In genomic region chr19:36686365-36687213, GRCh38 we compare ENCODE assay signal across 8 cellular contexts. TPM values are rescaled to one million over a fixed set of nuclear protein-coding genes. Genes with fewer than 3 reads are reported as not detected.
DNase-seq lines count a peak whose midpoint lies in the region; ATAC-seq, FAIRE-seq and TF ChIP-seq lines count a peak whose summit lies in the region.

No MANE protein-coding gene starts in this region.

- H3K4me1 ChIP-seq in H9 (ENCODE audit: insufficient read depth, low read length), result no peaks in the 10 kb centered on the region
- no peaks in the 10 kb centered on the region for H3K4me1 ChIP-seq in RWPE2 (ENCODE audit: insufficient read depth, poor library complexity, severe bottlenecking)
- H3K4me1 ChIP-seq in naive thymus-derived CD4-positive, alpha-beta T cell (ENCODE audit: control insufficient read depth in 2 of 2, insufficient read depth in 2 of 2, low read length in 2 of 2), result peaks cover 13 to 22% of the 10 kb centered on the region in 2 donors

- H2BK15ac ChIP-seq in H9 (ENCODE audit: low read depth, low read length), result no peak overlapping the region

- H3K14ac ChIP-seq in H9 (ENCODE audit: insufficient read depth, low read length), result no peak overlapping the region

- no peak overlapping the region for H2BK12ac ChIP-seq in H9 (ENCODE audit: insufficient read length, low read depth, low read length)

- POLR2A ChIA-PET in naive thymus-derived CD4-positive, alpha-beta T cell (lab: Charles Lee), result interaction anchor here (0.5 to 1.9 kb wide), 10 partner anchors 8 to 1028 kb away, joined by 3 to 9 read pairs (median 3); partner anchors contain the start of genes ZNF345, ZNF382, ZNF461 and ZNF850

- H3K4me3 Mint-ChIP-seq in CD14-positive monocyte (peak overlapping the region; percentile 96 to 99), H9 (peak overlapping the region; percentile 99)
- H3K4me3 Mint-ChIP-seq in naive thymus-derived CD4-positive, alpha-beta T cell, result peak overlapping the region; percentile 94 to 100 (median 98)

- H3K4me3 ChIP-seq in RWPE2 (ENCODE audit: severe bottlenecking) (peak overlapping the region; percentile 68), epithelial cell of proximal tubule (ENCODE audit: low read depth, low read length) (peak overlapping the region; percentile 96)
- peak overlapping the region; percentile 85 for H3K4me3 ChIP-seq in naive thymus-derived CD4-positive, alpha-beta T cell (ENCODE audit: low read length)

- H3K36me3 Mint-ChIP-seq in CD14-positive monocyte (peaks cover 39 to 46% of the 10 kb centered on the region in 2 donors), H9 (ENCODE audit: insufficient read depth in 1 of 3, low read depth in 3 of 3) (peaks cover 40 to 49% (median 48%) of the 10 kb centered on the region in 3 experiments)
- H3K36me3 Mint-ChIP-seq in naive thymus-derived CD4-positive, alpha-beta T cell, result peaks cover 20 to 75% (median 65%) of the 10 kb centered on the region in 5 donors

- FAIRE-seq in D721Med (lab: Jason Lieb, UNC), result no peak

- H4K5ac ChIP-seq in H9 (ENCODE audit: insufficient read length, low read depth, low read length), result no peak overlapping the region

- intact Hi-C loops in CD14-positive monocyte (cut with micrococcal nuclease), result loop anchor here (5.0 to 10.0 kb wide), 7 partner anchors 86 to 778 kb away; partner anchors contain the start of genes ZNF345 (in 2 of the 2), OVOL3 (in 1 of the 2), POLR2I (in 1 of the 2) and TBCB (in 1 of the 2)
- intact Hi-C loops in naive thymus-derived CD4-positive, alpha-beta T cell (cut with micrococcal nuclease), result loop anchor here (1.0 to 10.0 kb wide), 32 partner anchors 20 to 1221 kb away; partner anchors contain the start of genes ZNF260 (in 2 of the 2), ZNF345 (in 2 of the 2), ZNF420 (in 2 of the 2) and ZNF461 (in 2 of the 2)

- ATAC-seq in RWPE2 (ENCODE audit: low read depth), result peak; percentile 16; the same call in 1 of the 3 replicates
- no peak for ATAC-seq in naive thymus-derived CD4-positive, alpha-beta T cell

- H2AK5ac ChIP-seq in H9 (ENCODE audit: insufficient read length, low read length), result no peak overlapping the region

- no peak overlapping the region for H2BK120ac ChIP-seq in H9 (ENCODE audit: low read depth, low read length, poor library complexity, severe bottlenecking)

- no peak overlapping the region for H4K8ac ChIP-seq in H9 (replicated peaks; ENCODE audit: insufficient read length, low read depth, low read length)

- H3K79me2 ChIP-seq in H9 (ENCODE audit: insufficient read depth, low read length), result peaks cover 7% of the 10 kb centered on the region

- H4K20me1 ChIP-seq in H9 (ENCODE audit: control insufficient read depth, insufficient read depth, insufficient read length), result no peaks in the 10 kb centered on the region

- no peak overlapping the region for H3K56ac ChIP-seq in H9 (ENCODE audit: insufficient read length, low read depth, low read length)

- TF ChIP-seq CTCF in CD14-positive monocyte (IDR thresholded peaks at IDR 0.05) (no peak), H9 (conservative IDR thresholded peaks at IDR 0.05) (no peak), RWPE2 (IDR thresholded peaks at IDR 0.05; ENCODE audit: poor library complexity, severe bottlenecking) (no peak), epithelial cell of proximal tubule (conservative IDR thresholded peaks at IDR 0.05; ENCODE audit: low read depth, low read length) (no peak), D721Med (IDR thresholded peaks at IDR 0.05; ENCODE audit: insufficient read depth, missing control alignments) (no peak)

- DNase-seq in CD14-positive monocyte (ENCODE audit: low spot score), result no peak
- DNase-seq in H9, result no peak
- DNase-seq in RWPE2 (ENCODE audit: low spot score), result no peak
- DNase-seq in epithelial cell of proximal tubule (ENCODE audit: low read depth), result peak; percentile 1
- DNase-seq in naive thymus-derived CD4-positive, alpha-beta T cell, result no peak
- DNase-seq in NK-92 treated with Interleukin-12 subunit alpha and Interleukin-12 subunit beta, amount 100 ng/mL, for 24 hours (lab: John Stamatoyannopoulos, UW), result no peak
- no peak for DNase-seq in D721Med (ENCODE audit: insufficient read length, low spot score)
- no peak for DNase-seq in Ammon's horn (ENCODE audit: low spot score)

- peak overlapping the region; percentile 40 for H3K9ac ChIP-seq in H9 (ENCODE audit: extremely low read depth, insufficient read length, low read length)

- no peak overlapping the region for H4K91ac ChIP-seq in H9 (ENCODE audit: insufficient read length, low read depth, low read length)

- H3K18ac ChIP-seq in H9 (ENCODE audit: insufficient read length, low read depth, low read length), result no peak overlapping the region

- H3K9me3 Mint-ChIP-seq in CD14-positive monocyte (peaks cover 29 to 68% (median 59%) of the 10 kb centered on the region in 7 donors), H9 (peaks cover 15 to 42% of the 10 kb centered on the region in 2 experiments)
- peaks cover 3 to 84% (median 25%) of the 10 kb centered on the region in 11 donors for H3K9me3 Mint-ChIP-seq in naive thymus-derived CD4-positive, alpha-beta T cell

- peaks cover 3% of the 10 kb centered on the region for H3K79me1 ChIP-seq in H9 (ENCODE audit: insufficient read depth, low read depth, low read length, poor library complexity, severe bottlenecking)

- no peaks in the 10 kb centered on the region for H3K27me3 ChIP-seq in H9 (ENCODE audit: insufficient read depth, low read length)
- H3K27me3 ChIP-seq in RWPE2 (ENCODE audit: insufficient read depth, poor library complexity, severe bottlenecking), result no peaks in the 10 kb centered on the region
- no peaks in the 10 kb centered on the region for H3K27me3 ChIP-seq in naive thymus-derived CD4-positive, alpha-beta T cell (ENCODE audit: control insufficient read depth in 2 of 2, insufficient read depth in 2 of 2, low read length in 2 of 2)

- H3K4me1 Mint-ChIP-seq in CD14-positive monocyte, result peaks cover 24% of the 10 kb centered on the region
- H3K4me1 Mint-ChIP-seq in H9, result peaks cover 12 to 15% of the 10 kb centered on the region in 2 experiments
- H3K4me1 Mint-ChIP-seq in naive thymus-derived CD4-positive, alpha-beta T cell, result peaks cover 26 to 49% (median 40%) of the 10 kb centered on the region in 7 donors

- CTCF ChIA-PET in naive thymus-derived CD4-positive, alpha-beta T cell (lab: Charles Lee), result no interaction called here

- no peak overlapping the region for H2BK20ac ChIP-seq in H9 (ENCODE audit: low read depth, low read length, poor library complexity, severe bottlenecking)

- no peak overlapping the region for H3K4ac ChIP-seq in H9 (ENCODE audit: low read depth, low read length)

- peaks cover 11% of the 10 kb centered on the region for H3K23me2 ChIP-seq in H9 (ENCODE audit: insufficient read length, low read depth, low read length, poor library complexity, severe bottlenecking)

- H3K27me3 Mint-ChIP-seq in CD14-positive monocyte (ENCODE audit: low read depth in 3 of 3) (peaks cover 0 to 1% (median 0%) of the 10 kb centered on the region in 3 donors), H9 (ENCODE audit: low read depth) (peaks cover 3% of the 10 kb centered on the region; the same call in 1 of the 2 replicates)
- peaks cover 0 to 5% (median 0%) of the 10 kb centered on the region in 5 donors for H3K27me3 Mint-ChIP-seq in naive thymus-derived CD4-positive, alpha-beta T cell

- H3K27ac Mint-ChIP-seq in CD14-positive monocyte, result peak overlapping the region; percentile 66 to 90 (median 83)
- H3K27ac Mint-ChIP-seq in H9, result peak overlapping the region in 2 of 3 experiments; percentile 99; a peak in 5 of 7 replicates
- H3K27ac Mint-ChIP-seq in naive thymus-derived CD4-positive, alpha-beta T cell, result peak overlapping the region; percentile 92 to 97 (median 95)

- H3K27ac ChIP-seq in H9 (ENCODE audit: insufficient read length, low read depth, low read length) (no peak overlapping the region), RWPE2 (ENCODE audit: poor library complexity, severe bottlenecking) (no peak overlapping the region)
- peak overlapping the region; percentile 86 for H3K27ac ChIP-seq in naive thymus-derived CD4-positive, alpha-beta T cell (ENCODE audit: low read depth, low read length)

- no peaks in the 10 kb centered on the region for H3K9me3 ChIP-seq in H9 (ENCODE audit: control insufficient read depth, low read depth, low read length)
- peaks cover 5% of the 10 kb centered on the region for H3K9me3 ChIP-seq in RWPE2 (ENCODE audit: severe bottlenecking)
- H3K9me3 ChIP-seq in naive thymus-derived CD4-positive, alpha-beta T cell (ENCODE audit: control insufficient read depth in 2 of 3, low read length in 3 of 3), result peaks cover 0 to 15% (median 0%) of the 10 kb centered on the region in 3 experiments

- no peak overlapping the region for H3K23ac ChIP-seq in H9 (ENCODE audit: insufficient read length, low read depth, low read length)

- peaks cover 26% of the 10 kb centered on the region for H3K36me3 ChIP-seq in RWPE2 (ENCODE audit: low read depth)
- H3K36me3 ChIP-seq in naive thymus-derived CD4-positive, alpha-beta T cell (ENCODE audit: control insufficient read depth in 2 of 3, insufficient read depth in 3 of 3, low read length in 3 of 3), result peaks cover 0 to 37% (median 0%) of the 10 kb centered on the region in 3 experiments

- H3T11ph ChIP-seq in H9 (ENCODE audit: low read length), result no peak overlapping the region

- H2AFZ ChIP-seq in H9 (ENCODE audit: low read length), result no peak overlapping the region

- peak overlapping the region; percentile 76 for H3K4me2 ChIP-seq in H9 (ENCODE audit: insufficient read depth, insufficient read length, low read length)

- WGBS in H9 (ENCODE audit: extremely low coverage, insufficient read length, low lambda C conversion rate), result no CpG with 5 or more reads among the region's 20 CpGs

- H2BK5ac ChIP-seq in H9 (ENCODE audit: insufficient read length, low read length), result no peak overlapping the region

RNA-seq across cellular contexts. Expression of gene ZNF567, which starts 0.8 kb away (rescaled TPM):
- polyA plus RNA-seq in CD14-positive monocyte, result 1 to 10 TPM in 1 of 2 donors, under 1 TPM in 1; 0.84 to 1.7 TPM
- 15.9 and 16.1 TPM in 2 replicates for total RNA-seq in H9 (2021)
- 1.7 and 2.9 TPM in 2 replicates for total RNA-seq in epithelial cell of proximal tubule
- total RNA-seq in naive thymus-derived CD4-positive, alpha-beta T cell, result 10 to 100 TPM in 2 of 5 experiments, 1 to 10 TPM in 3; 7.0 to 18.3 (median 9.3) TPM
- 10 to 100 TPM in 1 of 2 donors, 1 to 10 TPM in 1; 9.5 to 10.9 TPM for polyA plus RNA-seq in naive thymus-derived CD4-positive, alpha-beta T cell

RNA-seq across cellular contexts. Expression of gene ZNF461, which starts 20.0 kb away (rescaled TPM):
- 1 to 10 TPM in 1 of 2 donors, not detected in 1; 1.2 TPM for polyA plus RNA-seq in CD14-positive monocyte
- total RNA-seq in H9 (2021) (6.2 and 7.6 TPM in 2 replicates), epithelial cell of proximal tubule (2.0 and 12.2 TPM in 2 replicates)
- total RNA-seq in naive thymus-derived CD4-positive, alpha-beta T cell, result 10 to 100 TPM in 3 of 5 experiments, 1 to 10 TPM in 2; 6.1 to 17.6 (median 10.9) TPM
- polyA plus RNA-seq in naive thymus-derived CD4-positive, alpha-beta T cell, result 1 to 10 TPM; 4.0 to 4.6 TPM
